ENCODE assay signal across 8 cellular contexts in genomic region chr1:207867136-207868081, GRCh38. TPM values are rescaled to one million over a fixed set of nuclear protein-coding genes. Genes with fewer than 3 reads are reported as not detected.
DNase-seq lines count a peak whose midpoint lies in the region; ATAC-seq and TF ChIP-seq lines count a peak whose summit lies in the region.

No MANE protein-coding gene starts in this region.

- H3K9me3 ChIP-seq in body of pancreas, result no peaks in the 10 kb centered on the region

- DNase-seq in stimulated activated CD4-positive, alpha-beta T cell treated with anti-CD3 and anti-CD28 coated beads, Interleukin-15, amount 100 ng/mL, for 24 hours, result peak; percentile 41
- DNase-seq in stimulated activated CD4-positive, alpha-beta T cell treated with anti-CD3 and anti-CD28 coated beads, Interleukin-2, amount 100 ng/mL, for 48 hours, result no peak
- peak in 3 of 4 donors; percentile 45 to 62 (median 47) for DNase-seq in body of pancreas
- no peak for DNase-seq in kidney epithelial cell (ENCODE audit: low read depth)
- peak; percentile 36 to 63 (median 47) for DNase-seq in stimulated activated naive CD4-positive, alpha-beta T cell (lab: John Stamatoyannopoulos, UW)
- DNase-seq in GF-D8 (lab: John Stamatoyannopoulos, UW), result no peak
- DNase-seq in NCI-H1694 treated with DMSO at 0.1 percent for 48 hours (lab: John Stamatoyannopoulos, UW), result no peak

- no peaks in the 10 kb centered on the region for H3K27me3 ChIP-seq in body of pancreas
- no peaks in the 10 kb centered on the region for H3K27me3 ChIP-seq in kidney epithelial cell (ENCODE audit: control insufficient read depth, insufficient read depth, low read length)

- H3K4me3 ChIP-seq in body of pancreas (no peak overlapping the region), kidney epithelial cell (ENCODE audit: low read depth, low read length) (peak overlapping the region; percentile 75)

- peak in 1 of 3 donors; percentile 15 for TF ChIP-seq POLR2A in body of pancreas (IDR thresholded peaks at IDR 0.05)

- WGBS in body of pancreas, 2 donors, result 44 to 48% methylated on average over 15 to 18 of the region's 18 CpGs

- no peak for TF ChIP-seq CTCF in body of pancreas (IDR thresholded peaks at IDR 0.05)
- no peak for TF ChIP-seq CTCF in kidney epithelial cell (IDR thresholded peaks at IDR 0.05; ENCODE audit: insufficient read depth, low read length, poor library complexity, severe bottlenecking)

- H3K36me3 ChIP-seq in body of pancreas (replicated peaks in 1 of 2; ENCODE audit: insufficient read depth in 1 of 2, low read depth in 2 of 2) (no peaks in the 10 kb centered on the region), kidney epithelial cell (ENCODE audit: control insufficient read depth, insufficient read depth, low read length) (no peaks in the 10 kb centered on the region)

- H3K4me1 ChIP-seq in body of pancreas, result peaks cover 40% of the 10 kb centered on the region

- intact Hi-C loops in body of pancreas (cut with DNase I), result loop anchor here (5.0 kb wide), 1 partner anchor 35 kb away; no protein-coding TSS in a partner anchor

- no peak for ATAC-seq in body of pancreas
- ATAC-seq in GM21723 (IDR thresholded peaks at IDR 0.05; ENCODE audit: unreplicated experiment), result no peak

- peak overlapping the region; percentile 42 to 88 (median 84) for H3K27ac ChIP-seq in body of pancreas

RNA-seq across cellular contexts. Expression of gene CD34, which starts 43.5 kb away (rescaled TPM):
- 10 to 100 TPM; 11.5 to 14.8 TPM for total RNA-seq in body of pancreas
- 0.04 and 0.41 TPM in 2 replicates for total RNA-seq in kidney epithelial cell

Comparison
In these comparisons a context has a peak if more than half of its experiments do, and no peak if none do; other contexts are left out.
1. DNase-seq: peak in stimulated activated CD4-positive, alpha-beta T cell treated with anti-CD3 and anti-CD28 coated beads, Interleukin-15, amount 100 ng/mL, for 24 hours (single experiment), body of pancreas (3 of 4) and stimulated activated naive CD4-positive, alpha-beta T cell (6 of 6); none in stimulated activated CD4-positive, alpha-beta T cell treated with anti-CD3 and anti-CD28 coated beads, Interleukin-2, amount 100 ng/mL, for 48 hours (0 of 2), kidney epithelial cell (single experiment), GF-D8 (single experiment) and NCI-H1694 treated with DMSO at 0.1 percent for 48 hours (single experiment).